ENCODE assay signal across 3 cellular contexts in genomic region chr5:1838013-1838412, GRCh38.
TF ChIP-seq lines count a peak whose summit lies in the region.

No MANE protein-coding gene starts in this region.

TF ChIP-seq in IMR-90, 13 proteins besides CTCF, POLR2A, EP300 and RAD21:
- no peak for TF ChIP-seq RCOR1 (IDR thresholded peaks at IDR 0.05; ENCODE audit: insufficient replicate concordance, low read length)
- no peak for TF ChIP-seq NFE2L2 (IDR thresholded peaks at IDR 0.05; ENCODE audit: low read depth, low read length)
- TF ChIP-seq SMC3 (IDR thresholded peaks at IDR 0.05; ENCODE audit: low read depth, low read length) = no peak
- TF ChIP-seq, protein P1, sequence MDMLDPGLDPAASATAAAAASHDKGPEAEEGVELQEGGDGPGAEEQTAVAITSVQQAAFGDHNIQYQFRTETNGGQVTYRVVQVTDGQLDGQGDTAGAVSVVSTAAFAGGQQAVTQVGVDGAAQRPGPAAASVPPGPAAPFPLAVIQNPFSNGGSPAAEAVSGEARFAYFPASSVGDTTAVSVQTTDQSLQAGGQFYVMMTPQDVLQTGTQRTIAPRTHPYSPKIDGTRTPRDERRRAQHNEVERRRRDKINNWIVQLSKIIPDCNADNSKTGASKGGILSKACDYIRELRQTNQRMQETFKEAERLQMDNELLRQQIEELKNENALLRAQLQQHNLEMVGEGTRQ (IDR thresholded peaks at IDR 0.05; ENCODE audit: low read depth, low read length) = no peak
- no peak for TF ChIP-seq CEBPB (IDR thresholded peaks at IDR 0.05; ENCODE audit: low read depth, low read length)
- no peak for TF ChIP-seq MXI1 (IDR thresholded peaks at IDR 0.05; ENCODE audit: borderline replicate concordance, low read depth, low read length)

TF ChIP-seq in K562, 482 proteins besides CTCF, POLR2A, EP300 and RAD21:
- TF ChIP-seq PURB (CRISPR knock-in tag; IDR thresholded peaks at IDR 0.05; ENCODE audit: low read depth) (no peak), EZH2 (IDR thresholded peaks at IDR 0.05; ENCODE audit: borderline replicate concordance, low read depth, low read length) (peak; percentile 80; the same call in 1 of the 2 replicates)

TF ChIP-seq in HepG2, 621 proteins besides CTCF, POLR2A, EP300 and RAD21:
- TF ChIP-seq IRX3 (CRISPR knock-in tag; IDR thresholded peaks at IDR 0.05; ENCODE audit: borderline replicate concordance, low read depth) = no peak
TF ChIP-seq in HepG2: peak in this region for 0.
